Comparison of ENCODE assay signal across 8 cellular contexts in the genomic region with DNA sequence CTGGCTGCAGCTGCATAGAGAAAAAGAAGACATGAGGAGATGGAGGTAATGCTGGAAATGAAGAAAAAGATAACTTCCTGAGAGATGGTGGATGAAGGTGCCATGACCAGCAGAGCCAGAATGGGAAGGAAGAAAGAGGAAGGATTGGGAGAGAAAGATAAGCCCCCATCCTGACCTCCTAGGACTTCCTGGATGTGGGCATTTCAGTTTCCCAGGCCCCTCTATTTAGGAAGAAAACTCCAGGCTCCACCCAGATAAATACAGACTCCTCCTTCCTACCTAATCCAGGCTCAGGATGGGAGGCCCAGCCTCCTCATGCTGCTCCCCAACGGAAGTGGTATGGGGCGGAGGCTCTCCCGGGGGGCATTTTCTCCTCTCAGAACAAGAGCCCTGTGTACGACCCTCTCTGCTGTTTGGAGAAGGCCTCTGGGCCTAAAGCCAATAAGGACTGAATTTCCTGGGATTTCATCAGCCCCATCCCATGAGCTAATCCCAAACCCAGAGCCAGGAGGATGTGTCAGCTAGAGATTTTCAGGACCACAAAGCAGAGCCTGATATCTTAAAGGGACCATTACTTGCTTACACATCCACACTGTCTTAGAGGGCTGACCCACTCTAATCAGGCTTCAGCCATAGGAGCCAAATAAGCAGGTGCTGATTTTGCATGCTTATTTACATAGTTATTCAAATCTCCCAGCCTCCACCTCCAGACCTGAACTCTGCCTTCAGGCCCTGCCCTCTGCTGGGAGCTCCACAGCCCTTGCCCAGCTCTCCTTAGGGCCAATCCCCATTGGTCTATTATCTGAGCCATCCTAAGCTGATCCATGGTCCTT. TPM values are rescaled to one million over a fixed set of nuclear protein-coding genes. Genes with fewer than 3 reads are reported as not detected.
A peak's percentile ranks its signal among the peaks of the same experiment; 100 is the strongest.
DNase-seq lines count a peak whose midpoint lies in the region; ATAC-seq and TF ChIP-seq lines count a peak whose summit lies in the region.

No MANE protein-coding gene starts in this region.

- peak overlapping the region; percentile 15 for H3K27ac ChIP-seq in colonic mucosa
- peak overlapping the region; percentile 91 for H3K27ac ChIP-seq in mesodermal cell (ENCODE audit: low read depth, low read length, severe bottlenecking)
- no peak overlapping the region for H3K27ac ChIP-seq in prostate gland

- DNase-seq in AG08396 (ENCODE audit: low spot score): peak; percentile 80
- peak; percentile 97 for DNase-seq in NCI-H82 treated with DMSO at 0.1 percent for 48 hours (lab: John Stamatoyannopoulos, UW; ENCODE audit: unreplicated experiment)
- no peak for DNase-seq in colonic mucosa
- DNase-seq in activated CD4-positive, alpha-beta T cell treated with anti-CD3 and anti-CD28 coated beads, Interleukin-2, amount 10 ng/mL, durations not matched to agents 7 days and 5 days: no peak
- DNase-seq in prostate gland (ENCODE audit: low spot score): no peak

- TF ChIP-seq CTCF in colonic mucosa (IDR thresholded peaks at IDR 0.05): no peak
- no peak for TF ChIP-seq CTCF in prostate gland (IDR thresholded peaks at IDR 0.05)

- H3K36me3 Mint-ChIP-seq in activated CD4-positive, alpha-beta T cell treated with anti-CD3 and anti-CD28 coated beads, Interleukin-2, amount 10 ng/mL, durations not matched to agents 7 days and 5 days (ENCODE audit: low read depth): peaks cover 3% of the 10 kb centered on the region

- CTCF ChIA-PET in activated CD4-positive, alpha-beta T cell treated with anti-CD3 and anti-CD28 coated beads, Interleukin-2, amount 10 ng/mL, durations not matched to agents 7 days and 5 days (lab: Charles Lee): interaction anchor here (0.6 to 2.7 kb wide), 10 partner anchors 9 to 811 kb away, joined by 3 to 15 read pairs (median 4); no protein-coding TSS in a partner anchor

- H3K9me3 ChIP-seq in colonic mucosa (no peaks in the 10 kb centered on the region), mesodermal cell (ENCODE audit: control insufficient read depth, low read length) (no peaks in the 10 kb centered on the region), prostate gland (no peaks in the 10 kb centered on the region)

- no peak overlapping the region for H3K9ac ChIP-seq in colonic mucosa (ENCODE audit: low read depth in 2 of 2, low read length in 2 of 2)

- peaks cover 4% of the 10 kb centered on the region for H3K4me1 ChIP-seq in colonic mucosa
- H3K4me1 ChIP-seq in mesodermal cell (ENCODE audit: control insufficient read depth, insufficient read depth, low read length, poor library complexity, severe bottlenecking): peaks cover 33% of the 10 kb centered on the region
- H3K4me1 ChIP-seq in prostate gland (replicated peaks): no peaks in the 10 kb centered on the region

- WGBS in mesodermal cell (ENCODE audit: insufficient coverage in 2 of 2), 2 experiments: 69 to 71% methylated on average over 1 to 4 of the region's 4 CpGs
- WGBS in prostate gland: 43% methylated on average over 4 of the region's 4 CpGs

- intact Hi-C loops in colonic mucosa (cut with DNase I) (no loop called here), prostate gland (cut with DNase I) (no loop called here)

- no peak overlapping the region for H3K4me3 Mint-ChIP-seq in activated CD4-positive, alpha-beta T cell treated with anti-CD3 and anti-CD28 coated beads, Interleukin-2, amount 10 ng/mL, durations not matched to agents 7 days and 5 days

- no peaks in the 10 kb centered on the region for H3K27me3 Mint-ChIP-seq in activated CD4-positive, alpha-beta T cell treated with anti-CD3 and anti-CD28 coated beads, Interleukin-2, amount 10 ng/mL, durations not matched to agents 7 days and 5 days

- no peaks in the 10 kb centered on the region for H3K9me3 Mint-ChIP-seq in activated CD4-positive, alpha-beta T cell treated with anti-CD3 and anti-CD28 coated beads, Interleukin-2, amount 10 ng/mL, durations not matched to agents 7 days and 5 days

- ATAC-seq in GM19025 (IDR thresholded peaks at IDR 0.05; ENCODE audit: low read depth, unreplicated experiment) (peak; percentile 51), GM18502 (IDR thresholded peaks at IDR 0.05; ENCODE audit: poor library complexity, unreplicated experiment) (no peak)

- peaks cover 48% of the 10 kb centered on the region for H3K4me1 Mint-ChIP-seq in activated CD4-positive, alpha-beta T cell treated with anti-CD3 and anti-CD28 coated beads, Interleukin-2, amount 10 ng/mL, durations not matched to agents 7 days and 5 days

- TF ChIP-seq POLR2A in prostate gland (IDR thresholded peaks at IDR 0.05): no peak

- no peak overlapping the region for H3K27ac Mint-ChIP-seq in activated CD4-positive, alpha-beta T cell treated with anti-CD3 and anti-CD28 coated beads, Interleukin-2, amount 10 ng/mL, durations not matched to agents 7 days and 5 days

- POLR2A ChIA-PET in activated CD4-positive, alpha-beta T cell treated with anti-CD3 and anti-CD28 coated beads, Interleukin-2, amount 10 ng/mL, durations not matched to agents 7 days and 5 days (lab: Charles Lee): interaction anchor here (0.6 kb wide), 2 partner anchors 9 to 45 kb away, joined by 3 read pairs; no protein-coding TSS in a partner anchor

- H3K4me3 ChIP-seq in colonic mucosa (no peak overlapping the region), mesodermal cell (ENCODE audit: extremely low read depth, insufficient read depth, low read length, poor library complexity, severe bottlenecking) (no peak overlapping the region), prostate gland (no peak overlapping the region)

- H3K36me3 ChIP-seq in colonic mucosa (no peaks in the 10 kb centered on the region), mesodermal cell (ENCODE audit: control insufficient read depth, insufficient read depth, low read length) (no peaks in the 10 kb centered on the region), prostate gland (no peaks in the 10 kb centered on the region)

- H3K27me3 ChIP-seq in colonic mucosa (no peaks in the 10 kb centered on the region), prostate gland (replicated peaks; ENCODE audit: insufficient read depth) (no peaks in the 10 kb centered on the region)

RNA-seq across cellular contexts. Expression of a gene that starts 5.1 kb away (rescaled TPM):
- total RNA-seq in colonic mucosa (10 to 100 TPM; 91.9 to 92.6 TPM), prostate gland (10 to 100 TPM; 35.8 to 66.2 TPM)
- 106 TPM for polyA plus RNA-seq in mesodermal cell (2013, experiment 1 of 2)
- 77.0 TPM for polyA plus RNA-seq in mesodermal cell (2013, experiment 2 of 2)
- 100 to 1,000 TPM; 157 to 191 TPM for total RNA-seq in activated CD4-positive, alpha-beta T cell treated with anti-CD3 and anti-CD28 coated beads, Interleukin-2, amount 10 ng/mL, durations not matched to agents 7 days and 5 days

RNA-seq across cellular contexts. Expression of a gene that starts 37.3 kb away (rescaled TPM):
- total RNA-seq in colonic mucosa (100 to 1,000 TPM; 204 to 208 TPM), prostate gland (100 to 1,000 TPM; 201 to 229 TPM)
- polyA plus RNA-seq in mesodermal cell (2013, experiment 1 of 2): 466 TPM
- 390 TPM for polyA plus RNA-seq in mesodermal cell (2013, experiment 2 of 2)
- 100 to 1,000 TPM; 235 to 273 TPM for total RNA-seq in activated CD4-positive, alpha-beta T cell treated with anti-CD3 and anti-CD28 coated beads, Interleukin-2, amount 10 ng/mL, durations not matched to agents 7 days and 5 days

RNA-seq across cellular contexts. Expression of a gene that starts 42.0 kb away (rescaled TPM):
- total RNA-seq in colonic mucosa (1 to 10 TPM; 4.2 to 4.6 TPM), prostate gland (not detected)
- polyA plus RNA-seq in mesodermal cell (2013, experiment 1 of 2): not detected
- polyA plus RNA-seq in mesodermal cell (2013, experiment 2 of 2): not detected
- not detected for total RNA-seq in activated CD4-positive, alpha-beta T cell treated with anti-CD3 and anti-CD28 coated beads, Interleukin-2, amount 10 ng/mL, durations not matched to agents 7 days and 5 days

RNA-seq across cellular contexts. Expression of a gene that starts 49.2 kb away (rescaled TPM):
- total RNA-seq in colonic mucosa (10 to 100 TPM; 42.5 to 56.0 TPM), prostate gland (10 to 100 TPM; 49.8 to 66.1 TPM)
- polyA plus RNA-seq in mesodermal cell (2013, experiment 1 of 2): 37.3 TPM
- polyA plus RNA-seq in mesodermal cell (2013, experiment 2 of 2): 39.6 TPM
- total RNA-seq in activated CD4-positive, alpha-beta T cell treated with anti-CD3 and anti-CD28 coated beads, Interleukin-2, amount 10 ng/mL, durations not matched to agents 7 days and 5 days: 10 to 100 TPM; 66.3 to 67.3 TPM

Comparison
In these comparisons a context has a peak if more than half of its experiments do, and no peak if none do; other contexts are left out.
1. DNase-seq: peak in AG08396 (single experiment) and NCI-H82 treated with DMSO at 0.1 percent for 48 hours (single experiment); none in colonic mucosa (single experiment), activated CD4-positive, alpha-beta T cell treated with anti-CD3 and anti-CD28 coated beads, Interleukin-2, amount 10 ng/mL, durations not matched to agents 7 days and 5 days (single experiment) and prostate gland (single experiment).
2. H3K27ac ChIP-seq: peak in colonic mucosa (single experiment) and mesodermal cell (single experiment); none in prostate gland (0 of 2).
3. RNA of a gene that starts 42.0 kb away (total RNA-seq): 4.2 to 4.6 TPM in colonic mucosa; not detected in activated CD4-positive, alpha-beta T cell treated with anti-CD3 and anti-CD28 coated beads, Interleukin-2, amount 10 ng/mL, durations not matched to agents 7 days and 5 days and not detected in prostate gland; every median in the first group is over 4 times any median in the second.